Comparison of ENCODE assay signal across 16 cellular contexts in genomic region chr15:71680079-71680461, GRCh38.
A peak's percentile ranks its signal among the peaks of the same experiment; 100 is the strongest.
DNase-seq lines count a peak whose midpoint lies in the region; ATAC-seq and TF ChIP-seq lines count a peak whose summit lies in the region.
"Had no signal": no experiment of that assay in that cellular context is flagged by ENCODE, and none has a peak within 500 bp of the region (broad histone marks: within the 10 kb centered on the region; RNA-seq: fewer than 3 reads in every experiment).

No MANE protein-coding gene starts in this region.

- H3K27me3 Mint-ChIP-seq in MCF 10A (ENCODE audit: insufficient read depth, unreplicated experiment): no peaks in the 10 kb centered on the region

- peaks cover 6% of the 10 kb centered on the region for H3K36me3 Mint-ChIP-seq in MCF 10A (ENCODE audit: insufficient read depth, unreplicated experiment)

- H3K4me3 ChIP-seq in breast epithelium (no peak overlapping the region), SK-N-SH (ENCODE audit: low read depth in 2 of 2, low read length in 1 of 2) (no peak overlapping the region), spleen (no peak overlapping the region)
- H3K4me3 ChIP-seq: lung, smooth muscle cell had no signal

- H3K27me3 ChIP-seq in breast epithelium (no peaks in the 10 kb centered on the region), SK-N-SH (ENCODE audit: insufficient read depth) (no peaks in the 10 kb centered on the region), spleen (replicated peaks in 1 of 7) (no peaks in the 10 kb centered on the region)

- TF ChIP-seq POLR2A in breast epithelium (IDR thresholded peaks at IDR 0.05) (no peak), spleen (IDR thresholded peaks at IDR 0.05) (no peak)

- peak overlapping the region; percentile 59 for H3K4me2 ChIP-seq in SK-N-SH
- H3K4me2 ChIP-seq: smooth muscle cell had no signal

- 66% methylated on average over 2 of the region's 2 CpGs for WGBS in SK-N-SH (ENCODE audit: low lambda C conversion rate)
- WGBS in spleen, 5 donors: 70 to 86% (median 75%) methylated on average over 2 of the region's 2 CpGs

- peaks cover 20% of the 10 kb centered on the region for H3K4me1 Mint-ChIP-seq in MCF 10A (ENCODE audit: insufficient read depth, unreplicated experiment)

- no peaks in the 10 kb centered on the region for H3K9me2 ChIP-seq in SK-N-SH

- CTCF ChIA-PET in MCF 10A (lab: Yijun Ruan, JAX): interaction anchor here (0.5 kb wide), 1 partner anchor 16 kb away, joined by 4 read pairs; no protein-coding TSS in a partner anchor
- CTCF ChIA-PET in SK-N-SH (lab: Yijun Ruan, JAX): no interaction called here

- peak overlapping the region; percentile 16; the same call in 1 of the 2 replicates for H3K9ac ChIP-seq in SK-N-SH

- intact Hi-C loops in breast epithelium (cut with DNase I; ENCODE audit: low total_unique reads) (no loop called here), MCF 10A (cut with micrococcal nuclease) (no loop called here), spleen (cut with DNase I; ENCODE audit: low total_unique reads) (no loop called here)

- H3K27ac ChIP-seq in breast epithelium (peak overlapping the region; percentile 37 to 68), SK-N-SH (ENCODE audit: low read depth in 2 of 2, low read length in 1 of 2) (peak overlapping the region; percentile 75 to 87; a peak in 3 of 4 replicates), spleen (peak overlapping the region in 7 of 8 donors; percentile 55 to 80 (median 76))

- DNase-seq in breast epithelium (ENCODE audit: low spot score in 2 of 2) (no peak), MCF 10A (ENCODE audit: unreplicated experiment) (no peak), SK-N-SH (no peak), left kidney (ENCODE audit: low read depth, low spot score) (peak; percentile 13), spleen (no peak)
- DNase-seq: activated CD4-positive, alpha-beta T cell treated with anti-CD3 and anti-CD28 coated beads, Interleukin-2, amount 50 U/mL, for 48 hours; GDM1; Karpas-422; NCI-H146; NCI-H774 had no signal

- H3K9me3 ChIP-seq in breast epithelium (no peaks in the 10 kb centered on the region), SK-N-SH (no peaks in the 10 kb centered on the region), spleen (no peaks in the 10 kb centered on the region)

- no peaks in the 10 kb centered on the region for H3K36me3 ChIP-seq in breast epithelium
- H3K36me3 ChIP-seq in SK-N-SH (replicated peaks in 1 of 2; ENCODE audit: control insufficient read depth in 1 of 2, insufficient read depth in 2 of 2, low read length in 1 of 2): no peaks in the 10 kb centered on the region
- no peaks in the 10 kb centered on the region for H3K36me3 ChIP-seq in spleen

- BruUV-seq in MCF 10A (replicated peaks; lab: Mats Ljungman, UMichigan): no TSS peak

- no peak for TF ChIP-seq RAD21 in SK-N-SH (IDR thresholded peaks at IDR 0.05; ENCODE audit: low read length)

- ATAC-seq in GM19397 (IDR thresholded peaks at IDR 0.05; ENCODE audit: unreplicated experiment): no peak
- ATAC-seq in HG03521 (IDR thresholded peaks at IDR 0.05; ENCODE audit: unreplicated experiment): no peak
- no peak for ATAC-seq in HG03457 (IDR thresholded peaks at IDR 0.05; ENCODE audit: unreplicated experiment)

- H3F3A ChIP-seq in SK-N-SH (replicated peaks; ENCODE audit: insufficient read depth): peaks cover 49% of the 10 kb centered on the region

- H3K27ac Mint-ChIP-seq in MCF 10A (ENCODE audit: low read depth, unreplicated experiment): no peak overlapping the region
- H3K27ac Mint-ChIP-seq: stimulated activated naive CD8-positive, alpha-beta T cell treated with anti-CD3 and anti-CD28 coated beads, Interleukin-15, Interleukin-2, amounts not matched to agents 100 ng/mL and 50 ng/mL, for 24 hours had no signal

- no peak overlapping the region for H3K4me3 Mint-ChIP-seq in MCF 10A (ENCODE audit: unreplicated experiment)
- H3K4me3 Mint-ChIP-seq: stimulated activated naive CD8-positive, alpha-beta T cell treated with anti-CD3 and anti-CD28 coated beads, Interleukin-15, Interleukin-2, amounts not matched to agents 100 ng/mL and 50 ng/mL, for 24 hours had no signal

- no peak for TF ChIP-seq EP300 in SK-N-SH (IDR thresholded peaks at IDR 0.05; ENCODE audit: borderline replicate concordance in 1 of 2, low read depth in 1 of 2, low read length in 1 of 2)

- H3K9me3 Mint-ChIP-seq in MCF 10A (ENCODE audit: unreplicated experiment): no peaks in the 10 kb centered on the region
- H3K9me3 Mint-ChIP-seq: stimulated activated naive CD8-positive, alpha-beta T cell treated with anti-CD3 and anti-CD28 coated beads, Interleukin-15, Interleukin-2, amounts not matched to agents 100 ng/mL and 50 ng/mL, for 24 hours had no signal

- POLR2A ChIA-PET in MCF 10A (lab: Yijun Ruan, JAX): interaction anchor here (0.7 kb wide), 1 partner anchor 11 kb away, joined by 3 read pairs; no protein-coding TSS in a partner anchor
- POLR2A ChIA-PET in SK-N-SH (lab: Yijun Ruan, JAX): no interaction called here

- peaks cover 0 to 5% of the 10 kb centered on the region in 2 donors for H3K4me1 ChIP-seq in breast epithelium
- H3K4me1 ChIP-seq in SK-N-SH (ENCODE audit: control insufficient read depth in 1 of 2, insufficient read depth in 2 of 2, low read depth in 1 of 2, low read length in 1 of 2): peaks cover 10 to 50% of the 10 kb centered on the region in 2 experiments
- H3K4me1 ChIP-seq in spleen: peaks cover 0 to 15% (median 0%) of the 10 kb centered on the region in 6 donors

- TF ChIP-seq CTCF in breast epithelium (IDR thresholded peaks at IDR 0.05) (no peak), MCF 10A (IDR thresholded peaks at IDR 0.05; ENCODE audit: unreplicated experiment) (no peak), SK-N-SH (IDR thresholded peaks at IDR 0.05) (no peak), spleen (IDR thresholded peaks at IDR 0.05 in 8 of 11, conservative IDR thresholded peaks at IDR 0.05 in 3 of 11) (no peak)

- peak overlapping the region; percentile 54 for H2AFZ ChIP-seq in SK-N-SH (ENCODE audit: low read depth)

- peaks cover 5% of the 10 kb centered on the region; the same call in 1 of the 2 replicates for H3K79me2 ChIP-seq in SK-N-SH (ENCODE audit: insufficient read depth)

- H4K20me1 ChIP-seq in SK-N-SH (ENCODE audit: insufficient read depth): no peaks in the 10 kb centered on the region

TF ChIP-seq in SK-N-SH, 30 proteins besides CTCF, POLR2A, EP300 and RAD21:
- TF ChIP-seq FOXM1 (IDR thresholded peaks at IDR 0.05; ENCODE audit: low read depth) (0 out of 2 replicates have a peak, but pooled peaks have one; percentile 9), ZBTB33 (IDR thresholded peaks at IDR 0.05; ENCODE audit: borderline replicate concordance, low read depth) (no peak)
